Comparison of ENCODE assay signal across 8 cellular contexts in genomic region chr3:93973160-93974126, GRCh38. TPM values are rescaled to one million over a fixed set of nuclear protein-coding genes. Genes with fewer than 3 reads are reported as not detected.
DNase-seq lines count a peak whose midpoint lies in the region; ATAC-seq and TF ChIP-seq lines count a peak whose summit lies in the region.

TSS of gene PROS1 (minus strand) at chr3:93973896. CDS start at chr3:93973749, 147 bp downstream.

- H3K36me3 Mint-ChIP-seq in activated CD4-positive, alpha-beta T cell treated with anti-CD3 and anti-CD28 coated beads for 36 hours (ENCODE audit: low read depth) = no peaks in the 10 kb centered on the region

- no peaks in the 10 kb centered on the region for H3K9me3 ChIP-seq in A673 (ENCODE audit: low read depth, low read length, poor library complexity, severe bottlenecking)

- ATAC-seq in GM18517 (IDR thresholded peaks at IDR 0.05; ENCODE audit: unreplicated experiment) (peak; percentile 58), HG03060 (IDR thresholded peaks at IDR 0.05; ENCODE audit: low read depth, unreplicated experiment) (peak; percentile 27)
- peak; percentile 92 for ATAC-seq in activated CD4-positive, alpha-beta T cell treated with anti-CD3 and anti-CD28 coated beads for 36 hours

- peaks cover 9% of the 10 kb centered on the region for H3K4me1 Mint-ChIP-seq in activated CD4-positive, alpha-beta T cell treated with anti-CD3 and anti-CD28 coated beads for 36 hours

- peak; percentile 27; the same call in 1 of the 2 replicates for TF ChIP-seq CTCF in A673 (conservative IDR thresholded peaks at IDR 0.05; ENCODE audit: low read depth, low read length)

- BruUV-seq in A673 (replicated peaks; lab: Mats Ljungman, UMichigan) = TSS peak; percentile 61

- CTCF ChIA-PET in A673 (lab: Charles Lee) = no interaction called here
- CTCF ChIA-PET in activated CD4-positive, alpha-beta T cell treated with anti-CD3 and anti-CD28 coated beads for 36 hours (lab: Charles Lee) = interaction anchor here (0.6 to 1.4 kb wide), 5 partner anchors 9 to 173 kb away, joined by 3 to 5 read pairs (median 3); partner anchors contain the start of genes DHFR2 and NSUN3

- H3K36me3 ChIP-seq in A673 (ENCODE audit: insufficient read depth, low read length, poor library complexity, severe bottlenecking) = no peaks in the 10 kb centered on the region

- H3K27ac Mint-ChIP-seq in activated CD4-positive, alpha-beta T cell treated with anti-CD3 and anti-CD28 coated beads for 36 hours = peak within 1 kb of the TSS; percentile 78

- H3K4me3 Mint-ChIP-seq in activated CD4-positive, alpha-beta T cell treated with anti-CD3 and anti-CD28 coated beads for 36 hours = peak within 1 kb of the TSS; percentile 75

- H3K9me3 Mint-ChIP-seq in activated CD4-positive, alpha-beta T cell treated with anti-CD3 and anti-CD28 coated beads for 36 hours (ENCODE audit: low read depth) = no peaks in the 10 kb centered on the region

- peak within 1 kb of the TSS; percentile 83 for H3K27ac ChIP-seq in A673 (ENCODE audit: low read depth, low read length, poor library complexity, severe bottlenecking)

- DNase-seq in A673 (ENCODE audit: low spot score) (peak; percentile 91), NCI-H226 (peak; percentile 7), dedifferentiated amniotic fluid mesenchymal stem cell (ENCODE audit: extremely low spot score) (peak; percentile 60), kidney glomerular epithelial cell (lab: John Stamatoyannopoulos, UW) (peak; percentile 71)
- peak; percentile 76 for DNase-seq in activated CD4-positive, alpha-beta T cell treated with anti-CD3 and anti-CD28 coated beads for 36 hours
- DNase-seq in stimulated activated CD4-positive, alpha-beta T cell treated with anti-CD3 and anti-CD28 coated beads, Interleukin-12 subunit alpha, Interleukin-12 subunit beta, amount 100 ng/mL, for 24 hours (ENCODE audit: low read depth in 2 of 2) = peak; percentile 4 to 39

- H3K4me3 ChIP-seq in A673 (ENCODE audit: low read depth, low read length, poor library complexity, severe bottlenecking) = peak within 1 kb of the TSS; percentile 56

- POLR2A ChIA-PET in A673 (lab: Charles Lee; ENCODE audit: low non-redundant PET) = no interaction called here
- POLR2A ChIA-PET in activated CD4-positive, alpha-beta T cell treated with anti-CD3 and anti-CD28 coated beads for 36 hours (lab: Charles Lee) = no interaction called here

- no peaks in the 10 kb centered on the region for H3K27me3 ChIP-seq in A673 (replicated peaks; ENCODE audit: insufficient read depth, low read depth, low read length, poor library complexity)

- H3K27me3 Mint-ChIP-seq in activated CD4-positive, alpha-beta T cell treated with anti-CD3 and anti-CD28 coated beads for 36 hours = peaks cover 13% of the 10 kb centered on the region

- intact Hi-C loops in A673 (cut with micrococcal nuclease; ENCODE audit: unreplicated experiment) = loop anchor here (10.0 kb wide), 1 partner anchor 109 kb away; no protein-coding TSS in a partner anchor
- intact Hi-C loops in activated CD4-positive, alpha-beta T cell treated with anti-CD3 and anti-CD28 coated beads for 36 hours (cut with DNase I, micrococcal nuclease) = no loop called here

- peaks cover 4% of the 10 kb centered on the region for H3K4me1 ChIP-seq in A673 (ENCODE audit: insufficient read depth, low read length, poor library complexity, severe bottlenecking)

RNA-seq across cellular contexts. Expression of gene PROS1, which starts in this region (rescaled TPM):
- 9.2 TPM in 2 replicates for total RNA-seq in A673 (2021)
- total RNA-seq in activated CD4-positive, alpha-beta T cell treated with anti-CD3 and anti-CD28 coated beads for 36 hours = under 1 TPM; 0.47 to 0.57 TPM

Comparison
In these comparisons a context has a peak if more than half of its experiments do, and no peak if none do; other contexts are left out.
1. Peak in every context shown above with its lines: DNase-seq, ATAC-seq, H3K4me3 ChIP-seq and H3K27ac ChIP-seq.
2. Peak in DNase-seq and ATAC-seq in activated CD4-positive, alpha-beta T cell treated with anti-CD3 and anti-CD28 coated beads for 36 hours; RNA of the gene not detected or under 1 TPM.
3. DNase-seq: peak in every context shown above with its lines; median percentile 91 in A673; 76 in activated CD4-positive, alpha-beta T cell treated with anti-CD3 and anti-CD28 coated beads for 36 hours; 71 in kidney glomerular epithelial cell; 60 in dedifferentiated amniotic fluid mesenchymal stem cell; 22 in stimulated activated CD4-positive, alpha-beta T cell treated with anti-CD3 and anti-CD28 coated beads, Interleukin-12 subunit alpha, Interleukin-12 subunit beta, amount 100 ng/mL, for 24 hours; 7 in NCI-H226.
4. ATAC-seq: peak in every context shown above with its lines; median percentile 92 in activated CD4-positive, alpha-beta T cell treated with anti-CD3 and anti-CD28 coated beads for 36 hours; 58 in GM18517; 27 in HG03060.